ENCODE assay signal across 26 cellular contexts in genomic region chr6:155316419-155316818, GRCh38. TPM values are rescaled to one million over a fixed set of nuclear protein-coding genes. Genes with fewer than 3 reads are reported as not detected.
DNase-seq lines count a peak whose midpoint lies in the region; ATAC-seq and TF ChIP-seq lines count a peak whose summit lies in the region.
"Had no signal": no experiment of that assay in that cellular context is flagged by ENCODE, and none has a peak within 500 bp of the region (broad histone marks: within the 10 kb centered on the region; RNA-seq: fewer than 3 reads in every experiment).

No MANE protein-coding gene starts in this region.

- BruUV-seq in OCI-LY7 (replicated peaks; lab: Mats Ljungman, UMichigan), result no TSS peak

- no peak for DNase-seq in activated CD8-positive, alpha-beta memory T cell treated with anti-CD3 and anti-CD28 coated beads, Interleukin-2, amount 10 ng/mL, durations not matched to agents 7 days and 5 days
- DNase-seq in activated CD8-positive, alpha-beta memory T cell treated with anti-CD3 and anti-CD28 coated beads for 24 hours, result no peak
- no peak for DNase-seq in OCI-LY7 (ENCODE audit: low spot score)
- no peak for DNase-seq in neural progenitor cell (ENCODE audit: low spot score)
- no peak for DNase-seq in DMS 273 treated with DMSO at 0.1 percent for 48 hours (lab: John Stamatoyannopoulos, UW)
- no peak for DNase-seq in SW480 (ENCODE audit: low spot score)
- DNase-seq: activated CD4-positive, alpha-beta T cell treated with anti-CD3 and anti-CD28 coated beads, Interleukin-2, amount 50 U/mL, for 48 hours; amygdala; C1 segment of cervical spinal cord; Calu3; dermis blood vessel endothelial cell; heart right ventricle; left lung; MG63; midbrain; NCI-H1417 treated with DMSO at 0.1 percent for 48 hours; NCI-H510A treated with DMSO at 0.1 percent for 48 hours; stimulated activated CD4-positive, alpha-beta T cell treated with anti-CD3 and anti-CD28 coated beads, Interleukin-1b, Interleukin-23, amount 100 ng/mL, for 48 hours had no signal

- TF ChIP-seq CTCF in OCI-LY7 (conservative IDR thresholded peaks at IDR 0.05; ENCODE audit: low read length) (no peak), brain (conservative IDR thresholded peaks at IDR 0.05) (no peak), neural progenitor cell (IDR thresholded peaks at IDR 0.05) (no peak)

- H3F3A ChIP-seq in neural progenitor cell (ENCODE audit: low read depth), result peaks cover 6% of the 10 kb centered on the region

- no peak overlapping the region for H3K9ac ChIP-seq in neural progenitor cell

- H3K36me3 ChIP-seq in OCI-LY7 (ENCODE audit: insufficient read depth, low read length), result peaks cover 14% of the 10 kb centered on the region
- no peaks in the 10 kb centered on the region for H3K36me3 ChIP-seq in neural progenitor cell
- H3K36me3 ChIP-seq: left lung, prostate gland had no signal

- H3K9me3 ChIP-seq in OCI-LY7 (ENCODE audit: low read length), result no peaks in the 10 kb centered on the region
- H3K9me3 ChIP-seq in neural progenitor cell (ENCODE audit: low read depth), result no peaks in the 10 kb centered on the region
- H3K9me3 ChIP-seq: A549, left lung, MG63, prostate gland had no signal

- H3K9me2 ChIP-seq in OCI-LY7 (ENCODE audit: insufficient read depth, low read length), result no peaks in the 10 kb centered on the region

- H4K20me1 ChIP-seq in OCI-LY7 (ENCODE audit: insufficient read depth, low read length) (no peaks in the 10 kb centered on the region), neural progenitor cell (ENCODE audit: low read depth) (no peaks in the 10 kb centered on the region)

- no peaks in the 10 kb centered on the region for H3K27me3 ChIP-seq in neural progenitor cell
- H3K27me3 ChIP-seq: heart right ventricle, left lung, MG63 had no signal

- no peak overlapping the region for H3K27ac Mint-ChIP-seq in activated CD8-positive, alpha-beta memory T cell treated with anti-CD3 and anti-CD28 coated beads, Interleukin-2, amount 10 ng/mL, durations not matched to agents 7 days and 5 days
- H3K27ac Mint-ChIP-seq in brain (peak overlapping the region in 1 of 5 experiments; percentile 56), neural progenitor cell (no peak overlapping the region)

- CTCF ChIA-PET in activated CD8-positive, alpha-beta memory T cell treated with anti-CD3 and anti-CD28 coated beads, Interleukin-2, amount 10 ng/mL, durations not matched to agents 7 days and 5 days (lab: Charles Lee), result interaction anchor here (0.7 to 6.0 kb wide), 8 partner anchors 10 to 448 kb away, joined by 3 to 45 read pairs (median 6); no protein-coding TSS in a partner anchor
- CTCF ChIA-PET in OCI-LY7 (lab: Charles Lee; ENCODE audit: unreplicated experiment), result no interaction called here

- H3K36me3 Mint-ChIP-seq in activated CD8-positive, alpha-beta memory T cell treated with anti-CD3 and anti-CD28 coated beads, Interleukin-2, amount 10 ng/mL, durations not matched to agents 7 days and 5 days, result peaks cover 17% of the 10 kb centered on the region
- H3K36me3 Mint-ChIP-seq in brain (peaks cover 3% of the 10 kb centered on the region), neural progenitor cell (peaks cover 5% of the 10 kb centered on the region)

- H3K4me2 ChIP-seq in OCI-LY7 (ENCODE audit: low read length), result 0 out of 2 replicates have a peak overlapping the region, but pooled peaks have one; percentile 75
- H3K4me2 ChIP-seq in neural progenitor cell, result no peak overlapping the region

- intact Hi-C loops in OCI-LY7 (cut with micrococcal nuclease; ENCODE audit: unreplicated experiment), result loop anchor here (10.0 kb wide), 1 partner anchor 1378 kb away; no protein-coding TSS in a partner anchor

- H3K79me2 ChIP-seq in OCI-LY7 (ENCODE audit: insufficient read depth, low read depth, low read length) (peaks cover 26% of the 10 kb centered on the region; the same call in 1 of the 2 replicates), neural progenitor cell (ENCODE audit: low read depth) (peaks cover 28% of the 10 kb centered on the region)

- ATAC-seq in activated CD8-positive, alpha-beta memory T cell treated with anti-CD3 and anti-CD28 coated beads, Interleukin-2, amount 10 ng/mL, durations not matched to agents 7 days and 5 days, result no peak
- no peak for ATAC-seq in GM21723 (IDR thresholded peaks at IDR 0.05; ENCODE audit: unreplicated experiment)
- ATAC-seq: A549, heart right ventricle, left lung had no signal

- peak overlapping the region; percentile 43; the same call in 1 of the 2 replicates for H2AFZ ChIP-seq in OCI-LY7 (ENCODE audit: low read length)
- H2AFZ ChIP-seq in neural progenitor cell (replicated peaks), result peak overlapping the region; percentile 7

- H3K27me3 Mint-ChIP-seq in activated CD8-positive, alpha-beta memory T cell treated with anti-CD3 and anti-CD28 coated beads, Interleukin-2, amount 10 ng/mL, durations not matched to agents 7 days and 5 days, result peaks cover 10% of the 10 kb centered on the region
- H3K27me3 Mint-ChIP-seq in brain, result peaks cover 19% of the 10 kb centered on the region
- peaks cover 5% of the 10 kb centered on the region for H3K27me3 Mint-ChIP-seq in neural progenitor cell (ENCODE audit: insufficient read depth, low read depth)

- H3K4me3 ChIP-seq in OCI-LY7 (ENCODE audit: low read depth, low read length, poor library complexity, severe bottlenecking) (no peak overlapping the region), neural progenitor cell (no peak overlapping the region)
- H3K4me3 ChIP-seq: A549, heart right ventricle, left lung, prostate gland, skin epidermis had no signal

- H3K9me3 Mint-ChIP-seq in activated CD8-positive, alpha-beta memory T cell treated with anti-CD3 and anti-CD28 coated beads, Interleukin-2, amount 10 ng/mL, durations not matched to agents 7 days and 5 days (ENCODE audit: low read depth), result no peaks in the 10 kb centered on the region
- peaks cover 0 to 10% (median 0%) of the 10 kb centered on the region in 5 experiments for H3K9me3 Mint-ChIP-seq in brain
- H3K9me3 Mint-ChIP-seq in neural progenitor cell, result peaks cover 3% of the 10 kb centered on the region

- H3K4me1 ChIP-seq in OCI-LY7 (ENCODE audit: insufficient read depth, low read length, poor library complexity, severe bottlenecking) (peaks cover 40% of the 10 kb centered on the region), neural progenitor cell (no peaks in the 10 kb centered on the region)
- H3K4me1 ChIP-seq: prostate gland had no signal

- H3K27ac ChIP-seq in OCI-LY7 (ENCODE audit: low read depth, low read length, poor library complexity, severe bottlenecking) (no peak overlapping the region), neural progenitor cell (no peak overlapping the region)
- H3K27ac ChIP-seq: prostate gland had no signal

- peaks cover 39% of the 10 kb centered on the region for H3K4me1 Mint-ChIP-seq in activated CD8-positive, alpha-beta memory T cell treated with anti-CD3 and anti-CD28 coated beads, Interleukin-2, amount 10 ng/mL, durations not matched to agents 7 days and 5 days
- peaks cover 39% of the 10 kb centered on the region for H3K4me1 Mint-ChIP-seq in brain
- H3K4me1 Mint-ChIP-seq in neural progenitor cell, result peaks cover 14% of the 10 kb centered on the region

- POLR2A ChIA-PET in OCI-LY7 (lab: Charles Lee), result interaction anchor here (0.7 to 2.8 kb wide), 22 partner anchors 9 to 1080 kb away, joined by 3 to 14 read pairs (median 6); no protein-coding TSS in a partner anchor

- H3K4me3 Mint-ChIP-seq in activated CD8-positive, alpha-beta memory T cell treated with anti-CD3 and anti-CD28 coated beads, Interleukin-2, amount 10 ng/mL, durations not matched to agents 7 days and 5 days, result peak overlapping the region; percentile 6
- peak overlapping the region in 3 of 5 experiments; percentile 44 to 83 (median 65) for H3K4me3 Mint-ChIP-seq in brain
- peak overlapping the region; percentile 57 for H3K4me3 Mint-ChIP-seq in neural progenitor cell

RNA-seq across cellular contexts. Expression of gene TFB1M, which starts 2.1 kb away (rescaled TPM):
- total RNA-seq in activated CD8-positive, alpha-beta memory T cell treated with anti-CD3 and anti-CD28 coated beads, Interleukin-2, amount 10 ng/mL, durations not matched to agents 7 days and 5 days, result 10 to 100 TPM; 33.6 to 35.5 TPM
- total RNA-seq in OCI-LY7 (2014; rRNA removed; shearing (Covaris generic)), result 33.0 and 34.8 TPM in 2 replicates
- total RNA-seq in OCI-LY7 (2022), result 52.8 and 62.8 TPM in 2 replicates
- 9.9 TPM for polyA plus RNA-seq in brain (ENCODE audit: insufficient read depth, low read depth, low replicate concordance)
- total RNA-seq in neural progenitor cell (ENCODE audit: low replicate concordance), result 24.1 and 24.6 TPM in 2 replicates

RNA-seq across cellular contexts. Expression of gene CLDN20, which starts 52.6 kb away (rescaled TPM):
- total RNA-seq in activated CD8-positive, alpha-beta memory T cell treated with anti-CD3 and anti-CD28 coated beads, Interleukin-2, amount 10 ng/mL, durations not matched to agents 7 days and 5 days, result not detected
- total RNA-seq in OCI-LY7 (2014; rRNA removed; shearing (Covaris generic)), result not detected in 2 replicates
- not detected in 2 replicates for total RNA-seq in OCI-LY7 (2022)
- not detected for polyA plus RNA-seq in brain (ENCODE audit: insufficient read depth, low read depth, low replicate concordance)
- not detected in 2 replicates for total RNA-seq in neural progenitor cell (ENCODE audit: low replicate concordance)
- total RNA-seq: Calu3; cardiac septum; dermis blood vessel endothelial cell; heart right ventricle; left lung; prostate gland; T-helper 1 cell treated with Interleukin-12 subunit alpha and Interleukin-12 subunit beta and Interleukin-4 antibody, amounts not matched to agents 30 ng/mL and 1 ng/mL, for 36 hours had no signal
- polyA plus RNA-seq: A549, heart right ventricle, neural cell had no signal

Comparison
In these comparisons a context has a peak if more than half of its experiments do, and no peak if none do; other contexts are left out.
1. H3K4me3 Mint-ChIP-seq: peak in every context shown above with its lines; median percentile 65 in brain; 57 in neural progenitor cell; 6 in activated CD8-positive, alpha-beta memory T cell treated with anti-CD3 and anti-CD28 coated beads, Interleukin-2, amount 10 ng/mL, durations not matched to agents 7 days and 5 days.